Comparison of ENCODE assay signal across 17 cellular contexts in genomic region chr1:184112176-184112948, GRCh38.
"Had no signal": no experiment of that assay in that cellular context is flagged by ENCODE, and none has a peak within 500 bp of the region (broad histone marks: within the 10 kb centered on the region; RNA-seq: fewer than 3 reads in every experiment).

No MANE protein-coding gene starts in this region.

- H3K4me2 ChIP-seq: hepatocyte had no signal

- H3K9me3 ChIP-seq: left lung, prostate gland, upper lobe of right lung had no signal

- H3K4me1 ChIP-seq: left lung, prostate gland, upper lobe of right lung had no signal

- H2AFZ ChIP-seq: hepatocyte had no signal

- FAIRE-seq: endothelial cell of umbilical vein, islet of Langerhans had no signal

- H3K36me3 ChIP-seq: cardiac muscle cell, left lung, prostate gland, upper lobe of right lung had no signal

- H3K79me2 ChIP-seq: hepatocyte had no signal

- H3K4me3 ChIP-seq: cardiac muscle cell, hepatocyte, left lung, prostate gland, upper lobe of right lung had no signal

- DNase-seq: activated CD4-positive, alpha-beta memory T cell treated with anti-CD3 and anti-CD28 coated beads for 36 hours; activated CD4-positive, alpha-beta T cell treated with anti-CD3 and anti-CD28 coated beads for 36 hours; activated gamma-delta T cell treated with Interleukin-2 at 50 U/mL for 16 hours; activated T-cell treated with anti-CD3 and anti-CD28 coated beads for 4 hours; effector memory CD4-positive, alpha-beta T cell; left lung; stimulated activated naive B cell treated with anti-CD40 and anti-IgM and Interleukin-4, amounts not matched to agents 10 μg/mL and 1 μg/mL and 100 μg/mL, for 72 hours; T-cell; upper lobe of right lung had no signal

- H3K27me3 ChIP-seq: cardiac muscle cell, hepatocyte, left lung, upper lobe of right lung had no signal

- ATAC-seq: activated CD4-positive, alpha-beta T cell treated with anti-CD3 and anti-CD28 coated beads for 36 hours; activated naive CD4-positive, alpha-beta T cell treated with anti-CD3 and anti-CD28 coated beads, Interleukin-2, amount 50 U/mL, for 72 hours; left lung; sciatic nerve; stimulated activated naive B cell treated with anti-CD40 and anti-IgM and Interleukin-4, amounts not matched to agents 10 μg/mL and 1 μg/mL and 100 μg/mL, for 72 hours; T-cell; upper lobe of right lung; WTC11 had no signal

- H3K27ac ChIP-seq: cardiac muscle cell, hepatocyte, left lung, prostate gland, upper lobe of right lung had no signal
